ENCODE assay signal across 8 cellular contexts in genomic region chr12:98745578-98746391, GRCh38.
DNase-seq lines count a peak whose midpoint lies in the region; ATAC-seq, FAIRE-seq and TF ChIP-seq lines count a peak whose summit lies in the region.

No MANE protein-coding gene starts in this region.

- peak overlapping the region; percentile 17 for H3K4me3 ChIP-seq in iPS-11a (ENCODE audit: low read depth, low read length)

- no peaks in the 10 kb centered on the region for H3K9me3 Mint-ChIP-seq in activated naive CD8-positive, alpha-beta T cell (ENCODE audit: low read depth)

- DNase-seq in GM12891 (ENCODE audit: insufficient read length, low spot score), result peak; percentile 22
- peak; percentile 45 for DNase-seq in stimulated activated CD4-positive, alpha-beta T cell treated with anti-CD3 and anti-CD28 coated beads, Interleukin-1b, Interleukin-23, amount 100 ng/mL, for 48 hours
- DNase-seq in NCI-H345 (lab: John Stamatoyannopoulos, UW), result no peak
- no peak for DNase-seq in LoVo (ENCODE audit: low spot score)

- peak; percentile 80 for FAIRE-seq in GM12891 (lab: Jason Lieb, UNC)

- peaks cover 20% of the 10 kb centered on the region for H3K27me3 Mint-ChIP-seq in activated naive CD8-positive, alpha-beta T cell

- H3K27ac Mint-ChIP-seq in activated naive CD8-positive, alpha-beta T cell, result no peak overlapping the region

- ATAC-seq in HG03066 (IDR thresholded peaks at IDR 0.05; ENCODE audit: low read depth, unreplicated experiment), result peak; percentile 56
- no peak for ATAC-seq in HG03457 (IDR thresholded peaks at IDR 0.05; ENCODE audit: unreplicated experiment)

- no peaks in the 10 kb centered on the region for H3K36me3 Mint-ChIP-seq in activated naive CD8-positive, alpha-beta T cell

- H3K4me1 Mint-ChIP-seq in activated naive CD8-positive, alpha-beta T cell (ENCODE audit: low read depth), result peaks cover 7% of the 10 kb centered on the region

- no peak for TF ChIP-seq POLR2A in GM12891 (IDR thresholded peaks at IDR 0.05; ENCODE audit: low read depth, low read length)

- H3K4me3 Mint-ChIP-seq in activated naive CD8-positive, alpha-beta T cell, result peak overlapping the region; percentile 83

TF ChIP-seq in GM12891, 5 proteins besides CTCF, POLR2A, EP300 and RAD21:
- TF ChIP-seq TAF1 (IDR thresholded peaks at IDR 0.05; ENCODE audit: low read depth, low read length), result no peak
- no peak for TF ChIP-seq POLR2AphosphoS5 (IDR thresholded peaks at IDR 0.05; ENCODE audit: low read depth, low read length)
- TF ChIP-seq POU2F2 (IDR thresholded peaks at IDR 0.05; ENCODE audit: low read depth, low read length), result no peak
- no peak for TF ChIP-seq PAX5 (IDR thresholded peaks at IDR 0.05; ENCODE audit: insufficient read depth, low read length, severe bottlenecking)
- no peak for TF ChIP-seq SPI1 (IDR thresholded peaks at IDR 0.05; ENCODE audit: low read depth, low read length)

Comparison
In these comparisons a context has a peak if more than half of its experiments do, and no peak if none do; other contexts are left out.
1. DNase-seq: peak in GM12891 (single experiment) and stimulated activated CD4-positive, alpha-beta T cell treated with anti-CD3 and anti-CD28 coated beads, Interleukin-1b, Interleukin-23, amount 100 ng/mL, for 48 hours (single experiment); none in NCI-H345 (single experiment) and LoVo (single experiment).